Comparison of ENCODE assay signal across 11 cellular contexts in the genomic region with DNA sequence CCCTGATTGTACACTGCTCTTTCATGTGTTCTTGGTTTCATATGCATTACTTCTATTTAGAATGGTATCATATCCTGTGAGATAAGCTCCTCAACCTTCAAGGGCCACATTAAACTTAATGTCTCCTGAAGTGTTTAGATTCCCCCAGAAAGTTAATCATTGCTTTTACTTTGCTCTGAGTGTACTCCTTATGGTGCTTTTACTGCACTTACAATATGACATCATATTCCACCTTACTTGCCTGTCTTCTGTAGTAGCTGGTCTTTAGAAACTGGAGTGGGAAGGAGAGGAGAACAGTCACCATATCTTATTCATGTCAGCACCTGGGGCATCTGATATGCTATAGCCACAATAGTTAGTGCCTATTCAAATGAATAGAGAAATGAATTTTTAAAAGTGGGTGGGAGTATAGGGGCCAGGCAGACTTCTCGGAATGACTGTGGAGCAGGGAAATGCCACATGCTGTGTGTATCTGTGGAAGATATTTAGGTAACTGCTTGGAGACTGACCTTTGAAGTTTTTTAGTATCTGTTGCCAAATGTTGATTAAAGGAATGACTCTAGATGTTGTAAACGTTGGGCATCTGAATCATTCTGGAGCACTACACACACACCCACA. TPM values are rescaled to one million over a fixed set of nuclear protein-coding genes. Genes with fewer than 3 reads are reported as not detected.
DNase-seq lines count a peak whose midpoint lies in the region; ATAC-seq and TF ChIP-seq lines count a peak whose summit lies in the region.
"Had no signal": no experiment of that assay in that cellular context is flagged by ENCODE, and none has a peak within 500 bp of the region (broad histone marks: within the 10 kb centered on the region; RNA-seq: fewer than 3 reads in every experiment).

No MANE protein-coding gene starts in this region.

- H3K9me3 ChIP-seq in upper lobe of left lung = no peaks in the 10 kb centered on the region
- H3K9me3 ChIP-seq: esophagus squamous epithelium had no signal

- 62 to 63% methylated on average over 2 of the region's 2 CpGs for WGBS in upper lobe of left lung, 2 donors

- DNase-seq in glomerular visceral epithelial cell (ENCODE audit: extremely low spot score) (no peak), HUDEP-2 (lab: John Stamatoyannopoulos, UW; ENCODE audit: unreplicated experiment in 76 of 76) (no peak), upper lobe of left lung (no peak), cortex of kidney (lab: John Stamatoyannopoulos, UW) (no peak)
- DNase-seq: CD8-positive, alpha-beta T cell; esophagus squamous epithelium; NCI-H2171 treated with DMSO at 0.1 percent for 48 hours had no signal

- TF ChIP-seq POLR2A in upper lobe of left lung (IDR thresholded peaks at IDR 0.05) = no peak

- TF ChIP-seq EP300 in upper lobe of left lung (IDR thresholded peaks at IDR 0.05) = no peak

- H3K4me1 ChIP-seq in upper lobe of left lung = peaks cover 0 to 3% (median 0%) of the 10 kb centered on the region in 4 donors
- H3K4me1 ChIP-seq: esophagus squamous epithelium had no signal

- no peaks in the 10 kb centered on the region for H3K36me3 ChIP-seq in upper lobe of left lung
- H3K36me3 ChIP-seq: esophagus squamous epithelium had no signal

- no peak overlapping the region for H3K4me3 ChIP-seq in upper lobe of left lung
- H3K4me3 ChIP-seq: esophagus squamous epithelium had no signal

- H3K27ac ChIP-seq in upper lobe of left lung = no peak overlapping the region
- H3K27ac ChIP-seq: esophagus squamous epithelium had no signal

- TF ChIP-seq CTCF in upper lobe of left lung (IDR thresholded peaks at IDR 0.05) = no peak

- H3K27me3 ChIP-seq in upper lobe of left lung = no peaks in the 10 kb centered on the region
- H3K27me3 ChIP-seq: esophagus squamous epithelium had no signal

- peak; percentile 75 for ATAC-seq in GM18517 (IDR thresholded peaks at IDR 0.05; ENCODE audit: unreplicated experiment)
- peak; percentile 71 for ATAC-seq in GM19397 (IDR thresholded peaks at IDR 0.05; ENCODE audit: unreplicated experiment)
- ATAC-seq in HG02870 (IDR thresholded peaks at IDR 0.05; ENCODE audit: unreplicated experiment) = peak; percentile 76
- peak; percentile 75 for ATAC-seq in HG03571 (IDR thresholded peaks at IDR 0.05; ENCODE audit: unreplicated experiment)
- no peak for ATAC-seq in upper lobe of left lung (ENCODE audit: low FRiP score in 2 of 2)
- ATAC-seq: CD8-positive, alpha-beta T cell had no signal

RNA-seq across cellular contexts. Expression of gene SLAIN1, which starts 40.2 kb away (rescaled TPM):
- 10 to 100 TPM; 10.6 to 35.6 (median 21.4) TPM for total RNA-seq in upper lobe of left lung

Comparison
In these comparisons a context has a peak if more than half of its experiments do, and no peak if none do; other contexts are left out.
1. ATAC-seq: peak in GM18517 (single experiment), GM19397 (single experiment), HG02870 (single experiment) and HG03571 (single experiment); none in upper lobe of left lung (0 of 2).